In the genomic region with DNA sequence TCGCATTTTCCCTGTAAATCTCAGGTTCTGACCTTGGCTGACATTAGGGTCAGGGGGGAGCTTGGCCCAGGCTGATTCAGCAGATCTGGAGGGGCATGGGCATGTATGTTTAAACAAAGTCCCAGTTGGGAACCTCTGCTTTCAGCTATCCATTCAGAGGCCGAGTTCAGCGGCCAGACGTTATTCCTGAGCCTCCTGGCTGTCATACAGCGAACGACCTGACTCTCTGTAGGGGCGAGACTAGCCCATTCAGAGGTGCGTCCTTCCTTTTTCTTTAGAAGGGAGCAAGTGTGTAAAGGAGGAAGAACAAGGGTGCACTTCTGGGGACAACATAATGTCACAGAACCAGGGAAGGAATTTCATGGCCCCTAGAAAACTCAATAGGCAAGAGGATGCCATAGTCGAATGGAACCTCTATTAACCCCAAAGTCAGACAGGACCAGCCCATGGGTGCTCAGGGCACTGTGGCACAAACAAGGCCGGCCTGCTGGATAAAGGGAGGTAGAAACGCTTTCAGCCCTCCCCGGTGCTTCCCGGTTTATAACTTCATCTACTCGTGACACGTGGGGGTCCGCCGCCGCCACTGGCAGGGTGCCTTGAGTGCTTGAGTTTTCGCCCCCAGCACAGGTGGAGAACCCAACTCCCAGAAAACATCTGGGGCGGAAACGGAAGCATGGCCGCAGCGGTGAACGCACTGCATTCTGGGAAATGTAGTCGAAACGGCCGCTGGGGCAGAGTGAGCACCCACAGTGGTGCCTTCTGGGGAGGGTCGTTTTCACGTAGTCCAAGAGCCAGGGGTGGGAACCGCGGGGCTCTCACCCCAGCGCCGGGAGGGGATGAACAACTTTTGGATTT, we compare ENCODE assay signal across 1 cellular context.
TF ChIP-seq lines count a peak whose summit lies in the region.

No MANE protein-coding gene starts in this region.

TF ChIP-seq in HepG2, 621 proteins besides CTCF, POLR2A, EP300 and RAD21 (continued from another document and continues in another):
- TF ChIP-seq ATF6 (CRISPR knock-in tag; conservative IDR thresholded peaks at IDR 0.05) (no peak), SYNCRIP (IDR thresholded peaks at IDR 0.05; ENCODE audit: insufficient read depth, low read depth, low read length) (no peak), RBM39 (IDR thresholded peaks at IDR 0.05; ENCODE audit: low read depth, low read length, poor library complexity, severe bottlenecking) (no peak), HES4 (CRISPR knock-in tag; IDR thresholded peaks at IDR 0.05; ENCODE audit: borderline replicate concordance) (no peak), GTF2F1 (IDR thresholded peaks at IDR 0.05; ENCODE audit: low read length) (no peak), FOXK2 (IDR thresholded peaks at IDR 0.05) (no peak), ZNF281 (CRISPR knock-in tag; IDR thresholded peaks at IDR 0.05; ENCODE audit: borderline replicate concordance) (no peak), FOXA3 (CRISPR knock-in tag; IDR thresholded peaks at IDR 0.05) (0 out of 2 replicates have a peak, but pooled peaks have one; percentile 25), MBNL3 (CRISPR knock-in tag; conservative IDR thresholded peaks at IDR 0.05) (no peak), CEBPZ (IDR thresholded peaks at IDR 0.05; ENCODE audit: low read length) (no peak), ZNF639 (CRISPR knock-in tag; conservative IDR thresholded peaks at IDR 0.05) (no peak), RFX5 (IDR thresholded peaks at IDR 0.05; ENCODE audit: low read depth, low read length) (no peak), NR2F2 (IDR thresholded peaks at IDR 0.05; ENCODE audit: borderline replicate concordance, low read depth) (no peak), ATF2 (CRISPR knock-in tag; IDR thresholded peaks at IDR 0.05) (no peak), NFAT5 (CRISPR knock-in tag; IDR thresholded peaks at IDR 0.05) (no peak), KDM6A (CRISPR knock-in tag; IDR thresholded peaks at IDR 0.05; ENCODE audit: low read depth) (no peak), PHF20 (CRISPR knock-in tag; IDR thresholded peaks at IDR 0.05) (peak; percentile 81)
- TF ChIP-seq, protein P1, sequence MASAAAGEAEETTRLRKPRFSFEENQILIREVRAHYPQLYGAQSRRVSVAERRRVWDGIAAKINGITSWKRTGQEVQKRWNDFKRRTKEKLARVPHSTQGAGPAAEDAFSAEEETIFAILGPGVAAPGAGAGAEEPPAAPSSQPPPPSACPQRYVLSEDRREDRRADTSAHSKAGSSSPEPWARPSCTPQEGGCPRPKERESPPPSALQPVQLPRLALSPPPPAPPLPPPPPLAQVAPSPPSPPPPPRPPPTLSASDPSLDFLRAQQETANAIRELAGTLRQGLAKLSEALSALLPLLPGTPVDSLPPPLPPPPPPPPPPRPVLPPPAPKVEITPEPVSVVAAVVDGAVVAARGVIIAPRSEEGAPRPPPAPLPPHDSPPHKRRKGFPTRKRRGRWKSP (CRISPR knock-in tag; IDR thresholded peaks at IDR 0.05) = 0 out of 2 replicates have a peak, but pooled peaks have one; percentile 17
- TF ChIP-seq, protein P2, sequence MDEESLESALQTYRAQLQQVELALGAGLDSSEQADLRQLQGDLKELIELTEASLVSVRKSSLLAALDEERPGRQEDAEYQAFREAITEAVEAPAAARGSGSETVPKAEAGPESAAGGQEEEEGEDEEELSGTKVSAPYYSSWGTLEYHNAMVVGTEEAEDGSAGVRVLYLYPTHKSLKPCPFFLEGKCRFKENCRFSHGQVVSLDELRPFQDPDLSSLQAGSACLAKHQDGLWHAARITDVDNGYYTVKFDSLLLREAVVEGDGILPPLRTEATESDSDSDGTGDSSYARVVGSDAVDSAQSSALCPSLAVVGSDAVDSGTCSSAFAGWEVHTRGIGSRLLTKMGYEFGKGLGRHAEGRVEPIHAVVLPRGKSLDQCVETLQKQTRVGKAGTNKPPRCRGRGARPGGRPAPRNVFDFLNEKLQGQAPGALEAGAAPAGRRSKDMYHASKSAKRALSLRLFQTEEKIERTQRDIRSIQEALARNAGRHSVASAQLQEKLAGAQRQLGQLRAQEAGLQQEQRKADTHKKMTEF (CRISPR knock-in tag; IDR thresholded peaks at IDR 0.05) = peak; percentile 57; the same call in 1 of the 2 replicates
- TF ChIP-seq, protein P3, sequence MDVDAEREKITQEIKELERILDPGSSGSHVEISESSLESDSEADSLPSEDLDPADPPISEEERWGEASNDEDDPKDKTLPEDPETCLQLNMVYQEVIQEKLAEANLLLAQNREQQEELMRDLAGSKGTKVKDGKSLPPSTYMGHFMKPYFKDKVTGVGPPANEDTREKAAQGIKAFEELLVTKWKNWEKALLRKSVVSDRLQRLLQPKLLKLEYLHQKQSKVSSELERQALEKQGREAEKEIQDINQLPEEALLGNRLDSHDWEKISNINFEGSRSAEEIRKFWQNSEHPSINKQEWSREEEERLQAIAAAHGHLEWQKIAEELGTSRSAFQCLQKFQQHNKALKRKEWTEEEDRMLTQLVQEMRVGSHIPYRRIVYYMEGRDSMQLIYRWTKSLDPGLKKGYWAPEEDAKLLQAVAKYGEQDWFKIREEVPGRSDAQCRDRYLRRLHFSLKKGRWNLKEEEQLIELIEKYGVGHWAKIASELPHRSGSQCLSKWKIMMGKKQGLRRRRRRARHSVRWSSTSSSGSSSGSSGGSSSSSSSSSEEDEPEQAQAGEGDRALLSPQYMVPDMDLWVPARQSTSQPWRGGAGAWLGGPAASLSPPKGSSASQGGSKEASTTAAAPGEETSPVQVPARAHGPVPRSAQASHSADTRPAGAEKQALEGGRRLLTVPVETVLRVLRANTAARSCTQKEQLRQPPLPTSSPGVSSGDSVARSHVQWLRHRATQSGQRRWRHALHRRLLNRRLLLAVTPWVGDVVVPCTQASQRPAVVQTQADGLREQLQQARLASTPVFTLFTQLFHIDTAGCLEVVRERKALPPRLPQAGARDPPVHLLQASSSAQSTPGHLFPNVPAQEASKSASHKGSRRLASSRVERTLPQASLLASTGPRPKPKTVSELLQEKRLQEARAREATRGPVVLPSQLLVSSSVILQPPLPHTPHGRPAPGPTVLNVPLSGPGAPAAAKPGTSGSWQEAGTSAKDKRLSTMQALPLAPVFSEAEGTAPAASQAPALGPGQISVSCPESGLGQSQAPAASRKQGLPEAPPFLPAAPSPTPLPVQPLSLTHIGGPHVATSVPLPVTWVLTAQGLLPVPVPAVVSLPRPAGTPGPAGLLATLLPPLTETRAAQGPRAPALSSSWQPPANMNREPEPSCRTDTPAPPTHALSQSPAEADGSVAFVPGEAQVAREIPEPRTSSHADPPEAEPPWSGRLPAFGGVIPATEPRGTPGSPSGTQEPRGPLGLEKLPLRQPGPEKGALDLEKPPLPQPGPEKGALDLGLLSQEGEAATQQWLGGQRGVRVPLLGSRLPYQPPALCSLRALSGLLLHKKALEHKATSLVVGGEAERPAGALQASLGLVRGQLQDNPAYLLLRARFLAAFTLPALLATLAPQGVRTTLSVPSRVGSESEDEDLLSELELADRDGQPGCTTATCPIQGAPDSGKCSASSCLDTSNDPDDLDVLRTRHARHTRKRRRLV (CRISPR knock-in tag; IDR thresholded peaks at IDR 0.05) = no peak
